In genomic region chr4:4762909-4763814, GRCh38 we compare ENCODE assay signal across 8 cellular contexts.
DNase-seq lines count a peak whose midpoint lies in the region; ATAC-seq and TF ChIP-seq lines count a peak whose summit lies in the region.

No MANE protein-coding gene starts in this region.

- no peaks in the 10 kb centered on the region for H3K9me3 Mint-ChIP-seq in activated T-cell treated with anti-CD3 and anti-CD28 coated beads, Interleukin-2, amount 50 U/mL, for 72 hours
- no peaks in the 10 kb centered on the region for H3K9me3 Mint-ChIP-seq in natural killer cell

- no peaks in the 10 kb centered on the region for H3K36me3 ChIP-seq in GM06990 (ENCODE audit: control insufficient read depth, insufficient read depth, low read length)

- ATAC-seq in GM21381 (IDR thresholded peaks at IDR 0.05; ENCODE audit: unreplicated experiment), result peak; percentile 91
- ATAC-seq in HG03469 (IDR thresholded peaks at IDR 0.05; ENCODE audit: unreplicated experiment), result peak; percentile 93
- peak; percentile 98 for ATAC-seq in activated T-cell treated with anti-CD3 and anti-CD28 coated beads, Interleukin-2, amount 50 U/mL, for 72 hours (replicated peaks in 1 of 2)
- peak; percentile 21 to 60 (median 27) for ATAC-seq in natural killer cell

- peaks cover 3 to 4% of the 10 kb centered on the region in 2 donors for H3K36me3 Mint-ChIP-seq in activated T-cell treated with anti-CD3 and anti-CD28 coated beads, Interleukin-2, amount 50 U/mL, for 72 hours (ENCODE audit: insufficient read depth in 2 of 2)
- H3K36me3 Mint-ChIP-seq in natural killer cell, result no peaks in the 10 kb centered on the region

- DNase-seq in GM06990 (ENCODE audit: extremely low read depth, insufficient read length) (peak; percentile 87), natural killer cell (no peak), DMS153 treated with DMSO at 0.1 percent for 48 hours (lab: John Stamatoyannopoulos, UW; ENCODE audit: unreplicated experiment) (no peak), superior temporal gyrus (ENCODE audit: extremely low spot score) (no peak), ureter (ENCODE audit: low spot score) (no peak)
- peak; percentile 54 to 58 for DNase-seq in activated T-cell treated with anti-CD3 and anti-CD28 coated beads, Interleukin-2, amount 50 U/mL, for 72 hours

- no peaks in the 10 kb centered on the region for H3K27me3 ChIP-seq in GM06990 (replicated peaks; ENCODE audit: control insufficient read depth, insufficient read depth, low read length)

- peak overlapping the region; percentile 61 to 84 for H3K4me3 Mint-ChIP-seq in activated T-cell treated with anti-CD3 and anti-CD28 coated beads, Interleukin-2, amount 50 U/mL, for 72 hours
- peak overlapping the region; percentile 84 for H3K4me3 Mint-ChIP-seq in natural killer cell

- H3K27me3 Mint-ChIP-seq in activated T-cell treated with anti-CD3 and anti-CD28 coated beads, Interleukin-2, amount 50 U/mL, for 72 hours (ENCODE audit: low read depth), result peaks cover 9% of the 10 kb centered on the region
- H3K27me3 Mint-ChIP-seq in natural killer cell (ENCODE audit: low read depth in 2 of 2), result peaks cover 3 to 15% of the 10 kb centered on the region in 2 donors

- H3K4me1 Mint-ChIP-seq in activated T-cell treated with anti-CD3 and anti-CD28 coated beads, Interleukin-2, amount 50 U/mL, for 72 hours (ENCODE audit: low read depth), result peaks cover 19% of the 10 kb centered on the region
- H3K4me1 Mint-ChIP-seq in natural killer cell, result peaks cover 8 to 19% of the 10 kb centered on the region in 2 donors

- H3K27ac Mint-ChIP-seq in activated T-cell treated with anti-CD3 and anti-CD28 coated beads, Interleukin-2, amount 50 U/mL, for 72 hours, result peak overlapping the region; percentile 85
- peak overlapping the region in 1 of 2 donors; percentile 1 for H3K27ac Mint-ChIP-seq in natural killer cell

- intact Hi-C loops in natural killer cell (cut with micrococcal nuclease), result no loop called here

- TF ChIP-seq CTCF in GM06990 (IDR thresholded peaks at IDR 0.05; ENCODE audit: insufficient read depth, low read length, poor library complexity, severe bottlenecking) (no peak), natural killer cell (IDR thresholded peaks at IDR 0.05) (no peak)

- H3K4me3 ChIP-seq in GM06990 (replicated peaks; ENCODE audit: low read depth, low read length), result peak overlapping the region; percentile 16

Comparison
In these comparisons a context has a peak if more than half of its experiments do, and no peak if none do; other contexts are left out.
1. DNase-seq: peak in GM06990 (single experiment) and activated T-cell treated with anti-CD3 and anti-CD28 coated beads, Interleukin-2, amount 50 U/mL, for 72 hours (2 of 2); none in natural killer cell (single experiment), DMS153 treated with DMSO at 0.1 percent for 48 hours (single experiment), superior temporal gyrus (single experiment) and ureter (single experiment).
2. ATAC-seq: peak in every context shown above with its lines; median percentile 98 in activated T-cell treated with anti-CD3 and anti-CD28 coated beads, Interleukin-2, amount 50 U/mL, for 72 hours; 93 in HG03469; 91 in GM21381; 27 in natural killer cell.